ENCODE assay signal across 15 cellular contexts in genomic region chr7:13980474-13980873, GRCh38. TPM values are rescaled to one million over a fixed set of nuclear protein-coding genes. Genes with fewer than 3 reads are reported as not detected.
DNase-seq lines count a peak whose midpoint lies in the region; ATAC-seq, FAIRE-seq and TF ChIP-seq lines count a peak whose summit lies in the region.
"Had no signal": no experiment of that assay in that cellular context is flagged by ENCODE, and none has a peak within 500 bp of the region (broad histone marks: within the 10 kb centered on the region; RNA-seq: fewer than 3 reads in every experiment).

No MANE protein-coding gene starts in this region.

- H3K9me3 ChIP-seq in BE2C (no peaks in the 10 kb centered on the region), SJCRH30 (replicated peaks) (no peaks in the 10 kb centered on the region), endothelial cell of umbilical vein (replicated peaks; ENCODE audit: control insufficient read depth, insufficient read depth, low read length) (no peaks in the 10 kb centered on the region), neural progenitor cell (ENCODE audit: low read depth) (no peaks in the 10 kb centered on the region)

- intact Hi-C loops in endothelial cell of umbilical vein (cut with micrococcal nuclease), result loop anchor here (10.0 kb wide), 2 partner anchors 456 to 1704 kb away; partner anchors contain the start of gene MEOX2

- H3K79me2 ChIP-seq in endothelial cell of umbilical vein (ENCODE audit: control insufficient read depth, insufficient read depth, low read length) (no peaks in the 10 kb centered on the region), neural progenitor cell (ENCODE audit: low read depth) (peaks cover 67% of the 10 kb centered on the region)

- H3K36me3 Mint-ChIP-seq in neural progenitor cell, result peaks cover 19% of the 10 kb centered on the region

- H3K4me3 ChIP-seq in BE2C (ENCODE audit: low read depth, low read length) (peak overlapping the region; percentile 40), SJCRH30 (peak overlapping the region; percentile 16), endothelial cell of umbilical vein (replicated peaks in 1 of 3; ENCODE audit: insufficient read depth in 1 of 3, low read depth in 1 of 3, low read length in 3 of 3) (peak overlapping the region in 1 of 3 experiments; percentile 18), neural progenitor cell (no peak overlapping the region)

- H3K27ac ChIP-seq in SJCRH30 (peak overlapping the region; percentile 76), endothelial cell of umbilical vein (ENCODE audit: insufficient read depth, low read depth, low read length) (peak overlapping the region; percentile 56), neural progenitor cell (no peak overlapping the region)

- peak overlapping the region; percentile 55 for H3K27ac Mint-ChIP-seq in neural progenitor cell
- H3K27ac Mint-ChIP-seq: activated naive CD8-positive, alpha-beta T cell treated with anti-CD3 and anti-CD28 coated beads, Interleukin-2, amount 50 U/mL, for 24 hours had no signal

- H3K36me3 ChIP-seq in BE2C, result peaks cover 13% of the 10 kb centered on the region
- peaks cover 12% of the 10 kb centered on the region for H3K36me3 ChIP-seq in SJCRH30
- H3K36me3 ChIP-seq in endothelial cell of umbilical vein (ENCODE audit: control insufficient read depth in 2 of 2, extremely low read depth in 1 of 2, insufficient read depth in 2 of 2, low read length in 2 of 2), result peaks cover 0 to 3% of the 10 kb centered on the region in 2 experiments
- peaks cover 3% of the 10 kb centered on the region for H3K36me3 ChIP-seq in neural progenitor cell

- dilution Hi-C loops in endothelial cell of umbilical vein (cut with MboI; ENCODE audit: extremely low pct_ligation_motif_present, low sequenced_read_pairs), result no loop called here

- H4K20me1 ChIP-seq in endothelial cell of umbilical vein (replicated peaks; ENCODE audit: control insufficient read depth, extremely low read depth, insufficient read depth, low read length) (no peaks in the 10 kb centered on the region), neural progenitor cell (ENCODE audit: low read depth) (no peaks in the 10 kb centered on the region)

- no peaks in the 10 kb centered on the region for H3K9me3 Mint-ChIP-seq in neural progenitor cell
- H3K9me3 Mint-ChIP-seq: activated naive CD8-positive, alpha-beta T cell treated with anti-CD3 and anti-CD28 coated beads, Interleukin-2, amount 50 U/mL, for 24 hours had no signal

- H2AFZ ChIP-seq in endothelial cell of umbilical vein (ENCODE audit: low read depth, low read length), result peak overlapping the region; percentile 34
- H2AFZ ChIP-seq in neural progenitor cell (replicated peaks), result no peak overlapping the region

- CTCF ChIA-PET in endothelial cell of umbilical vein (lab: Charles Lee), result interaction anchor here (1.1 to 5.4 kb wide), 5 partner anchors 10 to 457 kb away, joined by 3 to 72 read pairs (median 6); partner anchors contain the start of gene ETV1

- peaks cover 56% of the 10 kb centered on the region for H3K4me1 Mint-ChIP-seq in neural progenitor cell

- no peak for TF ChIP-seq POLR2A in endothelial cell of umbilical vein (IDR thresholded peaks at IDR 0.05; ENCODE audit: low read depth, low read length)

- ATAC-seq in HG03196 (IDR thresholded peaks at IDR 0.05; ENCODE audit: unreplicated experiment) (no peak), HG02588 (IDR thresholded peaks at IDR 0.05; ENCODE audit: unreplicated experiment) (no peak), esophagus mucosa (no peak)
- ATAC-seq: activated naive CD8-positive, alpha-beta T cell treated with anti-CD3 and anti-CD28 coated beads, Interleukin-2, amount 50 U/mL, for 24 hours had no signal

- POLR2A ChIA-PET in endothelial cell of umbilical vein (lab: Charles Lee), result interaction anchor here (1.4 to 1.6 kb wide), 3 partner anchors 9 to 61 kb away, joined by 6 to 7 read pairs (median 7); partner anchors contain the start of gene ETV1

- no peaks in the 10 kb centered on the region for H3K27me3 Mint-ChIP-seq in neural progenitor cell (ENCODE audit: insufficient read depth, low read depth)
- H3K27me3 Mint-ChIP-seq: activated naive CD8-positive, alpha-beta T cell treated with anti-CD3 and anti-CD28 coated beads, Interleukin-2, amount 50 U/mL, for 24 hours had no signal

- no TSS peak for BruUV-seq in endothelial cell of umbilical vein (replicated peaks; lab: Mats Ljungman, UMichigan)

- H3K4me1 ChIP-seq in BE2C (peaks cover 11% of the 10 kb centered on the region; the same call in 1 of the 2 replicates), SJCRH30 (peaks cover 58% of the 10 kb centered on the region), endothelial cell of umbilical vein (ENCODE audit: control insufficient read depth, extremely low read depth, insufficient read depth, low read length) (peaks cover 28% of the 10 kb centered on the region), neural progenitor cell (peaks cover 39% of the 10 kb centered on the region)

- H3K4me2 ChIP-seq in endothelial cell of umbilical vein (ENCODE audit: insufficient read depth, low read length), result peak overlapping the region; percentile 78
- H3K4me2 ChIP-seq in neural progenitor cell, result peak overlapping the region; percentile 50

- no peak for DNase-seq in BE2C
- DNase-seq in SJCRH30, result peak in 1 of 2 experiments; percentile 54
- DNase-seq in endothelial cell of umbilical vein (ENCODE audit: low read depth, low spot score), result no peak
- no peak for DNase-seq in neural progenitor cell (ENCODE audit: low spot score)
- no peak for DNase-seq in D341Med (ENCODE audit: low spot score)
- DNase-seq: activated naive CD8-positive, alpha-beta T cell treated with anti-CD3 and anti-CD28 coated beads, Interleukin-2, amount 50 U/mL, for 24 hours; AML-193; DMS153; Karpas-422; NCI-H187 treated with DMSO at 0.1 percent for 48 hours; NCI-H774; SHP77 treated with DMSO at 0.1 percent for 48 hours had no signal

- H3K9ac ChIP-seq in endothelial cell of umbilical vein (replicated peaks; ENCODE audit: extremely low read depth, insufficient read depth, low read length), result peak overlapping the region; percentile 78
- H3K9ac ChIP-seq in neural progenitor cell, result no peak overlapping the region

- no peaks in the 10 kb centered on the region for H3K9me1 ChIP-seq in endothelial cell of umbilical vein (replicated peaks; ENCODE audit: control insufficient read depth, extremely low read depth, insufficient read depth, low read length)

- H3F3A ChIP-seq in neural progenitor cell (ENCODE audit: low read depth), result peaks cover under 1% of the 10 kb centered on the region

- H3K27me3 ChIP-seq in BE2C, result no peaks in the 10 kb centered on the region
- H3K27me3 ChIP-seq in SJCRH30, result no peaks in the 10 kb centered on the region
- no peaks in the 10 kb centered on the region for H3K27me3 ChIP-seq in endothelial cell of umbilical vein (ENCODE audit: control insufficient read depth in 2 of 2, insufficient read depth in 2 of 2, low read length in 2 of 2)
- no peaks in the 10 kb centered on the region for H3K27me3 ChIP-seq in neural progenitor cell

- peak overlapping the region; percentile 60 for H3K4me3 Mint-ChIP-seq in neural progenitor cell
- H3K4me3 Mint-ChIP-seq: activated naive CD8-positive, alpha-beta T cell treated with anti-CD3 and anti-CD28 coated beads, Interleukin-2, amount 50 U/mL, for 24 hours had no signal

- TF ChIP-seq CTCF in BE2C (IDR thresholded peaks at IDR 0.05; ENCODE audit: low read depth, low read length), result no peak
- TF ChIP-seq CTCF in endothelial cell of umbilical vein (IDR thresholded peaks at IDR 0.05; ENCODE audit: extremely low read depth in 1 of 2, insufficient read depth in 1 of 2, low read depth in 1 of 2, low read length in 2 of 2), result no peak
- TF ChIP-seq CTCF in neural progenitor cell (IDR thresholded peaks at IDR 0.05), result no peak

- FAIRE-seq in endothelial cell of umbilical vein (lab: Jason Lieb, UNC), result no peak

TF ChIP-seq in endothelial cell of umbilical vein, 7 proteins besides CTCF, POLR2A, EP300 and RAD21:
- TF ChIP-seq GATA2 (IDR thresholded peaks at IDR 0.05; ENCODE audit: insufficient read depth, insufficient read length, low read depth, low read length) (no peak), MYC (IDR thresholded peaks at IDR 0.05; ENCODE audit: low read depth, low read length) (no peak), FOS (IDR thresholded peaks at IDR 0.05; ENCODE audit: borderline replicate concordance, insufficient read depth, low read length) (no peak), EZH2 (IDR thresholded peaks at IDR 0.05; ENCODE audit: borderline replicate concordance, low read depth, low read length, severe bottlenecking) (no peak), POLR2AphosphoS5 (IDR thresholded peaks at IDR 0.05; ENCODE audit: insufficient read depth, low read depth, low read length) (no peak), JUN (IDR thresholded peaks at IDR 0.05; ENCODE audit: borderline replicate concordance, insufficient read depth, insufficient read length, low read depth) (no peak)
- TF ChIP-seq, protein P1, sequence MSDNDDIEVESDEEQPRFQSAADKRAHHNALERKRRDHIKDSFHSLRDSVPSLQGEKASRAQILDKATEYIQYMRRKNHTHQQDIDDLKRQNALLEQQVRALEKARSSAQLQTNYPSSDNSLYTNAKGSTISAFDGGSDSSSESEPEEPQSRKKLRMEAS (IDR thresholded peaks at IDR 0.05; ENCODE audit: insufficient read depth, insufficient read length), result no peak

RNA-seq across cellular contexts. Expression of gene ETV1, which starts 9.0 kb away (rescaled TPM):
- polyA plus RNA-seq in BE2C (2012; ENCODE audit: insufficient read depth, insufficient read length, low read depth), result 51.9 TPM
- total RNA-seq in SJCRH30 (2014; rRNA removed; shearing (Covaris generic)), result 45.4 and 49.0 TPM in 2 replicates
- total RNA-seq in endothelial cell of umbilical vein, result 16.6 and 18.7 TPM in 2 replicates
- polyA plus RNA-seq in endothelial cell of umbilical vein, result 5.8 and 8.4 TPM in 2 replicates
- 6.5 and 8.7 TPM in 2 replicates for polyA plus RNA-seq in endothelial cell of umbilical vein (2011; cell fraction: cytosol; rRNA removed)
- polyA plus RNA-seq in endothelial cell of umbilical vein (2011; cell fraction: nucleus; rRNA removed), result 11.2 and 14.4 TPM in 2 replicates
- polyA plus RNA-seq in endothelial cell of umbilical vein (2012), result 5.6 and 9.2 TPM in 2 replicates
- 6.0 and 10.8 TPM in 2 replicates for polyA minus RNA-seq in endothelial cell of umbilical vein
- not detected for polyA minus RNA-seq in endothelial cell of umbilical vein (2011; cell fraction: cytosol; rRNA and poly(A)+ RNA removed)
- polyA minus RNA-seq in endothelial cell of umbilical vein (2011; cell fraction: nucleus; rRNA and poly(A)+ RNA removed), result 15.7 and 18.5 TPM in 2 replicates
- total RNA-seq in neural progenitor cell (ENCODE audit: low replicate concordance), result 35.5 and 36.8 TPM in 2 replicates
- 3.3 TPM for total RNA-seq in esophagus mucosa
